Comparison of ENCODE assay signal across 21 cellular contexts in the genomic region with DNA sequence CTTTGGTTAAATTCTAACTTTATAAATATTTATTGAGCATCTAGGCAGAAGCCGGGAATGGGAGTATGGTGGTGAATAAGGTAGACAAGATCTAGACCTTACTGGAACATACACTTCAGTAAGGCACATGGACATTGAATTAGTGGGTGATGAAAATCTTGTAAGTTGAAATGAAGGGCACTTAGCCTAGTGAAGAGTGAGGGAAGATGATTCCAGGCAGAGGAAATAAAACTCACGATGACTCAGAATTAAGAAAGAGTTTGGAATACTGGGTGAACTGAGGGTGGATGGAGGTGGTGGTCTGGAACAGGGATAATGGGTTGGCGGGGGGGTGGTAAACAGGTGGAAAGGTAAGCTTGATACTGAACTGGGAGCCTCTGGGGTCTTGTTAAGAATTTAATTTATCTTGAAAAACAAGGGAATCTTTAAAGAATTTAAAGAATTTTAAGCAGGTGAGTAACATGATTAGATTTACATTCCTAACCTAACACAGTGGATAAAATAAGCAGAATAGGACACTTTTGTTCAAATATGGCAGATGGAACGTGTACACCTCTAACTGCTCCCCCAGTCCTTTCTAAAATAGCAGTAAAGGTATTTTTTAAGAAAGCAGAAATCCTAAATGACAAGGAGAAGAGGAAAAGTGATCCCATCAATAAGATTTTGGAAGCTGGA.
DNase-seq lines count a peak whose midpoint lies in the region; ATAC-seq and TF ChIP-seq lines count a peak whose summit lies in the region.
"Had no signal": no experiment of that assay in that cellular context is flagged by ENCODE, and none has a peak within 500 bp of the region (broad histone marks: within the 10 kb centered on the region; RNA-seq: fewer than 3 reads in every experiment).

No MANE protein-coding gene starts in this region.

- ATAC-seq in heart left ventricle = no peak
- ATAC-seq in HG03457 (IDR thresholded peaks at IDR 0.05; ENCODE audit: unreplicated experiment) = no peak
- ATAC-seq: activated naive CD8-positive, alpha-beta T cell treated with anti-CD3 and anti-CD28 coated beads, Interleukin-2, amount 50 U/mL, for 24 hours; left lobe of liver; stimulated activated naive B cell treated with anti-CD40 and anti-IgM and Interleukin-4, amounts not matched to agents 10 μg/mL and 1 μg/mL and 100 μg/mL, for 72 hours had no signal

- no peaks in the 10 kb centered on the region for H3K36me3 ChIP-seq in Caco-2 (ENCODE audit: control insufficient read depth, insufficient read depth, low read length)
- no peaks in the 10 kb centered on the region for H3K36me3 ChIP-seq in heart left ventricle
- H3K36me3 ChIP-seq: cardiac muscle cell had no signal

- no peak overlapping the region for H3K56ac ChIP-seq in H9 (ENCODE audit: insufficient read length, low read depth, low read length)

- intact Hi-C loops in Caco-2 (cut with micrococcal nuclease; ENCODE audit: unreplicated experiment) (no loop called here), heart left ventricle (cut with DNase I) (no loop called here)

- H3T11ph ChIP-seq in H9 (ENCODE audit: low read length) = no peak overlapping the region

- H2BK20ac ChIP-seq in H9 (ENCODE audit: low read depth, low read length, poor library complexity, severe bottlenecking) = no peak overlapping the region

- H3K4me3 Mint-ChIP-seq in Caco-2 (ENCODE audit: unreplicated experiment) (peak overlapping the region; percentile 11), HFFc6 (no peak overlapping the region; the same call in 1 of the 2 replicates), H9 (no peak overlapping the region)
- H3K4me3 Mint-ChIP-seq: activated naive CD8-positive, alpha-beta T cell treated with anti-CD3 and anti-CD28 coated beads, Interleukin-2, amount 50 U/mL, for 24 hours; mesothelial cell of epicardium; stimulated activated naive B cell treated with anti-CD40 and anti-IgM and Interleukin-4, amounts not matched to agents 10 μg/mL and 1 μg/mL and 100 μg/mL, for 72 hours had no signal

- no peak for DNase-seq in Caco-2
- DNase-seq in HFFc6 = peak; percentile 17
- peak; percentile 5 for DNase-seq in astrocyte of the hippocampus (ENCODE audit: low read depth, low spot score)
- peak; percentile 38 to 60 for DNase-seq in foreskin fibroblast
- no peak for DNase-seq in heart left ventricle
- DNase-seq in OCI-M2 (lab: John Stamatoyannopoulos, UW; ENCODE audit: unreplicated experiment) = no peak
- DNase-seq in H9 = no peak
- DNase-seq: activated CD4-positive, alpha-beta T cell treated with anti-CD3 and anti-CD28 coated beads, Interleukin-2, amount 50 U/mL, for 1 hour; activated naive CD8-positive, alpha-beta T cell treated with anti-CD3 and anti-CD28 coated beads, Interleukin-2, amount 50 U/mL, for 24 hours; GOT3; NCI-H1436 treated with DMSO at 0.1 percent for 48 hours; NCI-H526 treated with DMSO at 0.1 percent for 48 hours; SHP77; stimulated activated CD4-positive, alpha-beta T cell treated with anti-CD3 and anti-CD28 coated beads, Interleukin-2, amount 100 ng/mL, for 24 hours; stimulated activated naive B cell treated with anti-CD40 and anti-IgM and Interleukin-4, amounts not matched to agents 10 μg/mL and 1 μg/mL and 100 μg/mL, for 72 hours; T-helper 1 cell had no signal

- H3K4me1 Mint-ChIP-seq in Caco-2 (ENCODE audit: low read depth, unreplicated experiment) (peaks cover 15% of the 10 kb centered on the region), HFFc6 (ENCODE audit: low read depth) (peaks cover 18% of the 10 kb centered on the region), H9 (no peaks in the 10 kb centered on the region)
- H3K4me1 Mint-ChIP-seq: activated naive CD8-positive, alpha-beta T cell treated with anti-CD3 and anti-CD28 coated beads, Interleukin-2, amount 50 U/mL, for 24 hours; stimulated activated naive B cell treated with anti-CD40 and anti-IgM and Interleukin-4, amounts not matched to agents 10 μg/mL and 1 μg/mL and 100 μg/mL, for 72 hours had no signal

- no peak overlapping the region for H3K4me2 ChIP-seq in H9 (ENCODE audit: insufficient read depth, insufficient read length, low read length)

- no peaks in the 10 kb centered on the region for H4K20me1 ChIP-seq in H9 (ENCODE audit: control insufficient read depth, insufficient read depth, insufficient read length)

- peaks cover 13% of the 10 kb centered on the region for H3K4me1 ChIP-seq in Caco-2
- H3K4me1 ChIP-seq in heart left ventricle = no peaks in the 10 kb centered on the region
- H3K4me1 ChIP-seq in H9 (ENCODE audit: insufficient read depth, low read length) = no peaks in the 10 kb centered on the region

- TF ChIP-seq POLR2A in heart left ventricle (IDR thresholded peaks at IDR 0.05) = no peak

- H2BK5ac ChIP-seq in H9 (ENCODE audit: insufficient read length, low read length) = no peak overlapping the region

- no peaks in the 10 kb centered on the region for H3K27me3 Mint-ChIP-seq in Caco-2 (ENCODE audit: insufficient read depth, unreplicated experiment)
- no peaks in the 10 kb centered on the region for H3K27me3 Mint-ChIP-seq in HFFc6 (ENCODE audit: insufficient read depth)
- H3K27me3 Mint-ChIP-seq in H9 (ENCODE audit: low read depth) = no peaks in the 10 kb centered on the region
- H3K27me3 Mint-ChIP-seq: progenitor cell of endocrine pancreas had no signal

- H3K23me2 ChIP-seq in H9 (ENCODE audit: insufficient read length, low read depth, low read length, poor library complexity, severe bottlenecking) = no peaks in the 10 kb centered on the region

- H3K9ac ChIP-seq in H9 (ENCODE audit: extremely low read depth, insufficient read length, low read length) = no peak overlapping the region

- H3K18ac ChIP-seq in H9 (ENCODE audit: insufficient read length, low read depth, low read length) = no peak overlapping the region

- H2BK15ac ChIP-seq in H9 (ENCODE audit: low read depth, low read length) = no peak overlapping the region

- no peaks in the 10 kb centered on the region for H3K79me2 ChIP-seq in H9 (ENCODE audit: insufficient read depth, low read length)

- TF ChIP-seq CTCF in Caco-2 (IDR thresholded peaks at IDR 0.05; ENCODE audit: insufficient read depth in 1 of 2, low read depth in 1 of 2, low read length in 1 of 2, severe bottlenecking in 1 of 2, unreplicated experiment in 1 of 2) = no peak
- TF ChIP-seq CTCF in HFFc6 (IDR thresholded peaks at IDR 0.05) = no peak
- TF ChIP-seq CTCF in foreskin fibroblast (IDR thresholded peaks at IDR 0.05; ENCODE audit: low read depth, low read length) = no peak
- no peak for TF ChIP-seq CTCF in heart left ventricle (IDR thresholded peaks at IDR 0.05)
- no peak for TF ChIP-seq CTCF in H9 (conservative IDR thresholded peaks at IDR 0.05)

- H3K27ac ChIP-seq in heart left ventricle = no peak overlapping the region
- no peak overlapping the region for H3K27ac ChIP-seq in H9 (ENCODE audit: insufficient read length, low read depth, low read length)
- H3K27ac ChIP-seq: cardiac muscle cell had no signal

- H4K5ac ChIP-seq in H9 (ENCODE audit: insufficient read length, low read depth, low read length) = no peak overlapping the region

- H3K36me3 Mint-ChIP-seq in Caco-2 (ENCODE audit: insufficient read depth, unreplicated experiment) (no peaks in the 10 kb centered on the region), HFFc6 (ENCODE audit: low read depth) (peaks cover 6% of the 10 kb centered on the region; the same call in 1 of the 2 replicates), H9 (ENCODE audit: insufficient read depth in 1 of 3, low read depth in 3 of 3) (no peaks in the 10 kb centered on the region)
- H3K36me3 Mint-ChIP-seq: mesothelial cell of epicardium; stimulated activated naive B cell treated with anti-CD40 and anti-IgM and Interleukin-4, amounts not matched to agents 10 μg/mL and 1 μg/mL and 100 μg/mL, for 72 hours had no signal

- H4K8ac ChIP-seq in H9 (replicated peaks; ENCODE audit: insufficient read length, low read depth, low read length) = no peak overlapping the region

- H3K27me3 ChIP-seq in Caco-2 (replicated peaks; ENCODE audit: control insufficient read depth, insufficient read depth, low read length) = no peaks in the 10 kb centered on the region
- H3K27me3 ChIP-seq in heart left ventricle = no peaks in the 10 kb centered on the region
- H3K27me3 ChIP-seq in H9 (ENCODE audit: insufficient read depth, low read length) = no peaks in the 10 kb centered on the region
- H3K27me3 ChIP-seq: cardiac muscle cell had no signal

- H3K79me1 ChIP-seq in H9 (ENCODE audit: insufficient read depth, low read depth, low read length, poor library complexity, severe bottlenecking) = no peaks in the 10 kb centered on the region

- no peak overlapping the region for H3K23ac ChIP-seq in H9 (ENCODE audit: insufficient read length, low read depth, low read length)

- no peak overlapping the region for H4K91ac ChIP-seq in H9 (ENCODE audit: insufficient read length, low read depth, low read length)

- H2BK120ac ChIP-seq in H9 (ENCODE audit: low read depth, low read length, poor library complexity, severe bottlenecking) = no peak overlapping the region

- no peak overlapping the region for H2AFZ ChIP-seq in H9 (ENCODE audit: low read length)

- H2AK5ac ChIP-seq in H9 (ENCODE audit: insufficient read length, low read length) = no peak overlapping the region

- no TSS peak for BruUV-seq in Caco-2 (replicated peaks; lab: Mats Ljungman, UMichigan)

- WGBS in heart left ventricle, 4 donors = 78 to 82% (median 80%) methylated on average over 4 of the region's 4 CpGs
- WGBS in H9 (ENCODE audit: extremely low coverage, insufficient read length, low lambda C conversion rate) = no CpG with 5 or more reads among the region's 4 CpGs

- H3K4ac ChIP-seq in H9 (ENCODE audit: low read depth, low read length) = no peak overlapping the region

- H2BK12ac ChIP-seq in H9 (ENCODE audit: insufficient read length, low read depth, low read length) = no peak overlapping the region

- CTCF ChIA-PET in Caco-2 (lab: Charles Lee) = no interaction called here

- H3K14ac ChIP-seq in H9 (ENCODE audit: insufficient read depth, low read length) = no peak overlapping the region

- H3K4me3 ChIP-seq in Caco-2 (ENCODE audit: low read depth, low read length) = no peak overlapping the region
- H3K4me3 ChIP-seq in foreskin fibroblast (ENCODE audit: low read depth in 1 of 2, low read length in 2 of 2) = no peak overlapping the region
- H3K4me3 ChIP-seq in heart left ventricle = no peak overlapping the region
- H3K4me3 ChIP-seq: cardiac muscle cell had no signal

- H3K27ac Mint-ChIP-seq in Caco-2 (ENCODE audit: unreplicated experiment) = peak overlapping the region; percentile 56
- peak overlapping the region; percentile 6; the same call in 1 of the 2 replicates for H3K27ac Mint-ChIP-seq in HFFc6
- H3K27ac Mint-ChIP-seq in H9 = no peak overlapping the region
- H3K27ac Mint-ChIP-seq: activated naive CD8-positive, alpha-beta T cell treated with anti-CD3 and anti-CD28 coated beads, Interleukin-2, amount 50 U/mL, for 24 hours; mesothelial cell of epicardium; stimulated activated naive B cell treated with anti-CD40 and anti-IgM and Interleukin-4, amounts not matched to agents 10 μg/mL and 1 μg/mL and 100 μg/mL, for 72 hours had no signal

- H3K9me3 ChIP-seq in Caco-2 = no peaks in the 10 kb centered on the region
- H3K9me3 ChIP-seq in heart left ventricle = no peaks in the 10 kb centered on the region
- H3K9me3 ChIP-seq in H9 (ENCODE audit: control insufficient read depth, low read depth, low read length) = no peaks in the 10 kb centered on the region

- POLR2A ChIA-PET in Caco-2 (lab: Charles Lee) = no interaction called here

- H3K9me3 Mint-ChIP-seq in Caco-2 (ENCODE audit: unreplicated experiment) = peaks cover 21% of the 10 kb centered on the region
- no peaks in the 10 kb centered on the region for H3K9me3 Mint-ChIP-seq in HFFc6
- peaks cover 0 to 2% of the 10 kb centered on the region in 2 experiments; a peak in 1 of 5 replicates for H3K9me3 Mint-ChIP-seq in H9
- H3K9me3 Mint-ChIP-seq: stimulated activated naive B cell treated with anti-CD40 and anti-IgM and Interleukin-4, amounts not matched to agents 10 μg/mL and 1 μg/mL and 100 μg/mL, for 72 hours had no signal

Comparison
In these comparisons a context has a peak if more than half of its experiments do, and no peak if none do; other contexts are left out.
1. DNase-seq: peak in HFFc6 (single experiment), astrocyte of the hippocampus (single experiment) and foreskin fibroblast (2 of 2); none in Caco-2 (0 of 2), heart left ventricle (0 of 5), OCI-M2 (single experiment) and H9 (single experiment).
2. H3K27ac Mint-ChIP-seq: peak in Caco-2 (single experiment) and HFFc6 (single experiment); none in H9 (0 of 3).